In the genomic region with DNA sequence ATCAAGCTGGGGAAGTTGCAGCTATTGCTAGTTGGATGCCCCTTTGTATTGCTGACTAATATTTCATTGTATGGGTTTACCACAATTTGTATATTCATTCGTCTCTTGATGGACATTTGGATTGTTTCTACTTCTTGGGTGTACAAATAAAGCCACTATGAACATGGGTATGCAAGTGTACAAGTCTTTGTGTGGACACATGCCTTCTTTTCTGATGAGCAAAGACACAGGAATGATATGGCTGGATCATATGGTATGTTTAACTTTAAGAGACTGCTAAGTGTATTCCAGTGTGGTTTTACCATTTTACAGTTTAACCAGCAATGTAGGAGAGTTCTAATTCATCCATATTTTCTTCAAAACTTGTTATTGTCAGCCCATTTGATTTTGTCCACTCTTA, we compare ENCODE assay signal across 19 cellular contexts. TPM values are rescaled to one million over a fixed set of nuclear protein-coding genes. Genes with fewer than 3 reads are reported as not detected.
DNase-seq lines count a peak whose midpoint lies in the region; ATAC-seq and TF ChIP-seq lines count a peak whose summit lies in the region.
"Had no signal": no experiment of that assay in that cellular context is flagged by ENCODE, and none has a peak within 500 bp of the region (broad histone marks: within the 10 kb centered on the region; RNA-seq: fewer than 3 reads in every experiment).

No MANE protein-coding gene starts in this region.

- WGBS in IMR-90 (ENCODE audit: extremely low coverage in 2 of 2, insufficient read length in 1 of 2), 2 experiments: 20% methylated on average over 1 of the region's 1 CpG; no CpG with 5 or more reads in 1 of the 2 experiments

- H3K23ac ChIP-seq in IMR-90 (ENCODE audit: low read depth, low read length): no peak overlapping the region

- no peak overlapping the region for H2AK5ac ChIP-seq in IMR-90 (ENCODE audit: low read depth, low read length)

- no peak for TF ChIP-seq CTCF in IMR-90 (conservative IDR thresholded peaks at IDR 0.05; ENCODE audit: low read depth, low read length)
- TF ChIP-seq CTCF in epithelial cell of esophagus (IDR thresholded peaks at IDR 0.05; ENCODE audit: insufficient read depth, low read depth, low read length, missing control alignments): no peak

- intact Hi-C loops in IMR-90 (cut with micrococcal nuclease): no loop called here

- peak; percentile 72 for ATAC-seq in IMR-90 (ENCODE audit: low read depth)

- H2AFZ ChIP-seq in IMR-90 (replicated peaks; ENCODE audit: low read length, poor library complexity): no peak overlapping the region

- dilution Hi-C loops in IMR-90 (cut with HindIII; ENCODE audit: low sequenced_read_pairs, unreplicated experiment): no loop called here

- peak overlapping the region; percentile 85 for H2BK5ac ChIP-seq in IMR-90 (ENCODE audit: low read depth, low read length, poor library complexity, severe bottlenecking)

- no peaks in the 10 kb centered on the region; the same call in 1 of the 2 replicates for H3K9me3 ChIP-seq in IMR-90 (ENCODE audit: control insufficient read depth, insufficient read depth, low read length)
- H3K9me3 ChIP-seq: SJSA1 had no signal

- peaks cover 88% of the 10 kb centered on the region for H4K20me1 ChIP-seq in IMR-90 (ENCODE audit: insufficient read depth, low read length)

- H2AK9ac ChIP-seq in IMR-90 (replicated peaks; ENCODE audit: low read depth, low read length, poor library complexity): no peak overlapping the region

- no peak overlapping the region for H3K14ac ChIP-seq in IMR-90 (replicated peaks; ENCODE audit: low read depth, low read length)

- H4K91ac ChIP-seq in IMR-90 (ENCODE audit: insufficient read depth, low read depth, low read length): no peak overlapping the region

- no peak overlapping the region; the same call in 1 of the 2 replicates for H3K4me2 ChIP-seq in IMR-90 (ENCODE audit: low read depth, low read length)
- H3K4me2 ChIP-seq: KMS-11 had no signal

- H2BK120ac ChIP-seq in IMR-90 (ENCODE audit: low read depth, low read length): no peak overlapping the region

- peaks cover 11% of the 10 kb centered on the region for H3K9me1 ChIP-seq in IMR-90 (ENCODE audit: insufficient read depth, low read length)

- no peak overlapping the region for H3K9ac ChIP-seq in IMR-90 (ENCODE audit: low read depth, low read length)
- H3K9ac ChIP-seq: KMS-11 had no signal

- CTCF ChIA-PET in IMR-90 (lab: Yijun Ruan, JAX): no interaction called here

- H2BK15ac ChIP-seq in IMR-90 (ENCODE audit: low read depth, low read length): no peak overlapping the region

- DNase-seq in EL: peak; percentile 38
- peak; percentile 71 for DNase-seq in IMR-90
- DNase-seq in epithelial cell of esophagus (ENCODE audit: low read depth): peak; percentile 18
- DNase-seq in non-pigmented ciliary epithelial cell (ENCODE audit: low read depth): peak; percentile 22
- no peak for DNase-seq in dedifferentiated amniotic fluid mesenchymal stem cell (ENCODE audit: extremely low spot score)
- no peak for DNase-seq in LoVo (ENCODE audit: low spot score)
- DNase-seq in NCI-H524 treated with DMSO at 0.1 percent for 48 hours (lab: John Stamatoyannopoulos, UW): no peak
- DNase-seq: DMS53, H7, NCI-H1105 treated with DMSO at 0.1 percent for 48 hours, NCI-H1694, NCI-H2081, NCI-H2171, NCI-H345, NCI-H524, NCI-H82 had no signal

- POLR2A ChIA-PET in IMR-90 (lab: Charles Lee; ENCODE audit: unreplicated experiment): no interaction called here

- no peak for TF ChIP-seq POLR2A in IMR-90 (IDR thresholded peaks at IDR 0.05; ENCODE audit: low read depth, low read length)

- 0 out of 2 replicates have a peak, but pooled peaks cover 1% of the 10 kb centered on the region for H3K36me3 ChIP-seq in IMR-90 (ENCODE audit: control insufficient read depth, insufficient read depth, low read length)
- H3K36me3 ChIP-seq: SJSA1 had no signal

- H3K4me1 ChIP-seq in IMR-90 (ENCODE audit: control insufficient read depth, insufficient read depth, low read length): peaks cover 7% of the 10 kb centered on the region

- H3K4ac ChIP-seq in IMR-90 (ENCODE audit: low read depth, low read length): no peak overlapping the region

- H3K4me3 ChIP-seq in IMR-90 (ENCODE audit: insufficient read depth, low read depth, low read length) (no peak overlapping the region), epithelial cell of esophagus (ENCODE audit: low read length) (no peak overlapping the region)
- H3K4me3 ChIP-seq: SJSA1 had no signal

- H3K56ac ChIP-seq in IMR-90 (ENCODE audit: extremely low read depth, insufficient read depth, low read length): no peak overlapping the region

- in situ Hi-C loops in IMR-90 (cut with MboI; ENCODE audit: low sequenced_read_pairs): no loop called here

- no peaks in the 10 kb centered on the region for H3K27me3 ChIP-seq in IMR-90 (ENCODE audit: control insufficient read depth, insufficient read depth, low read length)
- H3K27me3 ChIP-seq: SJSA1 had no signal

- H3K27ac ChIP-seq in IMR-90 (ENCODE audit: insufficient read depth, low read length): no peak overlapping the region
- H3K27ac ChIP-seq: KMS-11, SJSA1 had no signal

- TF ChIP-seq RAD21 in IMR-90 (IDR thresholded peaks at IDR 0.05; ENCODE audit: low read length): no peak

- no peak overlapping the region for H4K8ac ChIP-seq in IMR-90 (ENCODE audit: low read depth in 2 of 2, low read length in 2 of 2)

- no TSS peak for BruUV-seq in IMR-90 (replicated peaks; lab: Mats Ljungman, UMichigan)

- no peak overlapping the region for H3K18ac ChIP-seq in IMR-90 (ENCODE audit: low read depth, low read length)

- H4K5ac ChIP-seq in IMR-90 (ENCODE audit: low read depth, low read length): no peak overlapping the region

- peaks cover 0 to 32% of the 10 kb centered on the region in 2 experiments; a peak in 2 of 4 replicates for H3K79me1 ChIP-seq in IMR-90 (ENCODE audit: low read depth in 1 of 2, low read length in 2 of 2)

- no peak overlapping the region for H2BK20ac ChIP-seq in IMR-90 (ENCODE audit: low read depth, low read length)

TF ChIP-seq in IMR-90, 13 proteins besides CTCF, POLR2A, EP300 and RAD21:
- TF ChIP-seq, protein P1, sequence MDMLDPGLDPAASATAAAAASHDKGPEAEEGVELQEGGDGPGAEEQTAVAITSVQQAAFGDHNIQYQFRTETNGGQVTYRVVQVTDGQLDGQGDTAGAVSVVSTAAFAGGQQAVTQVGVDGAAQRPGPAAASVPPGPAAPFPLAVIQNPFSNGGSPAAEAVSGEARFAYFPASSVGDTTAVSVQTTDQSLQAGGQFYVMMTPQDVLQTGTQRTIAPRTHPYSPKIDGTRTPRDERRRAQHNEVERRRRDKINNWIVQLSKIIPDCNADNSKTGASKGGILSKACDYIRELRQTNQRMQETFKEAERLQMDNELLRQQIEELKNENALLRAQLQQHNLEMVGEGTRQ (IDR thresholded peaks at IDR 0.05; ENCODE audit: low read depth, low read length): no peak
- no peak for TF ChIP-seq SMC3 (IDR thresholded peaks at IDR 0.05; ENCODE audit: low read depth, low read length)
- no peak for TF ChIP-seq RCOR1 (IDR thresholded peaks at IDR 0.05; ENCODE audit: insufficient replicate concordance, low read length)
- TF ChIP-seq CHD1 (IDR thresholded peaks at IDR 0.05; ENCODE audit: low read depth, low read length): no peak
- no peak for TF ChIP-seq RFX5 (IDR thresholded peaks at IDR 0.05; ENCODE audit: low read depth, low read length)
- TF ChIP-seq MXI1 (IDR thresholded peaks at IDR 0.05; ENCODE audit: borderline replicate concordance, low read depth, low read length): no peak
- no peak for TF ChIP-seq ELK1 (IDR thresholded peaks at IDR 0.05; ENCODE audit: borderline replicate concordance, low read depth, low read length)
- TF ChIP-seq MAZ (IDR thresholded peaks at IDR 0.05; ENCODE audit: borderline replicate concordance, low read depth, low read length): no peak
- TF ChIP-seq BHLHE40 (IDR thresholded peaks at IDR 0.05; ENCODE audit: low read depth, low read length): no peak

RNA-seq across cellular contexts. Expression of gene NECTIN3, which starts 32.2 kb away (rescaled TPM):
- 155 and 182 TPM in 2 replicates for total RNA-seq in IMR-90 (2012; rRNA removed)
- 31.4 and 34.7 TPM in 2 replicates for polyA plus RNA-seq in IMR-90 (2012; rRNA removed)
- polyA plus RNA-seq in IMR-90 (2012; cell fraction: cytosol; rRNA removed): 6.9 and 7.8 TPM in 2 replicates
- polyA plus RNA-seq in IMR-90 (2012; cell fraction: nucleus; rRNA removed; ENCODE audit: low replicate concordance): 4.0 and 17.1 TPM in 2 replicates
- polyA plus RNA-seq: CD14-positive monocyte had no signal

Comparison
In these comparisons a context has a peak if more than half of its experiments do, and no peak if none do; other contexts are left out.
1. DNase-seq: peak in EL (single experiment), IMR-90 (single experiment), epithelial cell of esophagus (single experiment) and non-pigmented ciliary epithelial cell (single experiment); none in dedifferentiated amniotic fluid mesenchymal stem cell (single experiment), LoVo (single experiment) and NCI-H524 treated with DMSO at 0.1 percent for 48 hours (single experiment).